9 cellular contexts compared by ENCODE assay signal in genomic region chr12:79687711-79688270, GRCh38. TPM values are rescaled to one million over a fixed set of nuclear protein-coding genes. Genes with fewer than 3 reads are reported as not detected.
DNase-seq lines count a peak whose midpoint lies in the region; ATAC-seq and TF ChIP-seq lines count a peak whose summit lies in the region.
"Had no signal": no experiment of that assay in that cellular context is flagged by ENCODE, and none has a peak within 500 bp of the region (broad histone marks: within the 10 kb centered on the region; RNA-seq: fewer than 3 reads in every experiment).

No MANE protein-coding gene starts in this region.

- in situ Hi-C loops in GM13977 (cut with MboI; ENCODE audit: low pct_unique_long_range_greater_than_20kb, low sequenced_read_pairs, unreplicated experiment): no loop called here

- no peaks in the 10 kb centered on the region for H3K36me3 ChIP-seq in adrenal gland (replicated peaks in 1 of 2)

- POLR2A ChIA-PET in AG04449 (lab: Yijun Ruan, JAX): interaction anchor here (0.6 kb wide), 1 partner anchor 102 kb away, joined by 3 read pairs; no protein-coding TSS in a partner anchor

- H3K4me3 Mint-ChIP-seq in mesothelial cell of epicardium: peak overlapping the region; percentile 86

- CTCF ChIA-PET in AG04449 (lab: Yijun Ruan, JAX): interaction anchor here (0.8 to 1.1 kb wide), 3 partner anchors 134 to 268 kb away, joined by 3 to 6 read pairs (median 4); no protein-coding TSS in a partner anchor

- peaks cover 4 to 38% of the 10 kb centered on the region in 2 donors for H3K4me1 ChIP-seq in adrenal gland (replicated peaks in 1 of 2)

- H3K9me3 ChIP-seq in adrenal gland (replicated peaks in 1 of 3): no peaks in the 10 kb centered on the region

- peak overlapping the region; percentile 92 for H3K27ac Mint-ChIP-seq in mesothelial cell of epicardium

- 61 to 76% (median 72%) methylated on average over 3 of the region's 3 CpGs for WGBS in adrenal gland, 4 donors

- H3K27me3 Mint-ChIP-seq in mesothelial cell of epicardium (ENCODE audit: low read depth): no peaks in the 10 kb centered on the region

- intact Hi-C loops in adrenal gland (cut with DNase I): no loop called here

- H3K36me3 Mint-ChIP-seq in mesothelial cell of epicardium: no peaks in the 10 kb centered on the region

- H3K4me1 Mint-ChIP-seq in mesothelial cell of epicardium: peaks cover 60% of the 10 kb centered on the region

- H3K9me3 Mint-ChIP-seq in mesothelial cell of epicardium: no peaks in the 10 kb centered on the region

- H3K27ac ChIP-seq in adrenal gland: no peak overlapping the region

- H3K27me3 ChIP-seq in adrenal gland: no peaks in the 10 kb centered on the region

- no peak for DNase-seq in AG04449 (ENCODE audit: low read depth, low spot score)
- DNase-seq in HT-29 (ENCODE audit: low spot score): peak; percentile 41
- DNase-seq in cardiac fibroblast (ENCODE audit: low read depth in 2 of 2): peak in 1 of 2 donors; percentile 44
- DNase-seq in mesothelial cell of epicardium (ENCODE audit: low spot score in 2 of 2, unreplicated experiment in 2 of 2): no peak
- DNase-seq in GM13977 (ENCODE audit: low spot score): no peak
- no peak for DNase-seq in adrenal gland
- no peak for DNase-seq in NCI-H2081 (lab: John Stamatoyannopoulos, UW)
- DNase-seq: NCI-H1930 had no signal

- ATAC-seq in HG03196 (IDR thresholded peaks at IDR 0.05; ENCODE audit: unreplicated experiment): no peak

- TF ChIP-seq CTCF in AG04449 (IDR thresholded peaks at IDR 0.05; ENCODE audit: insufficient read depth, low read length, missing control alignments): no peak
- no peak for TF ChIP-seq CTCF in cardiac fibroblast (IDR thresholded peaks at IDR 0.05; ENCODE audit: low read depth, low read length)
- no peak for TF ChIP-seq CTCF in mesothelial cell of epicardium (IDR thresholded peaks at IDR 0.05; ENCODE audit: unreplicated experiment)
- TF ChIP-seq CTCF in GM13977 (IDR thresholded peaks at IDR 0.05; ENCODE audit: extremely low read depth, insufficient read depth, missing control alignments): no peak
- TF ChIP-seq CTCF in adrenal gland (IDR thresholded peaks at IDR 0.05): no peak

- no peak for TF ChIP-seq POLR2A in adrenal gland (IDR thresholded peaks at IDR 0.05)

- H3K4me3 ChIP-seq in AG04449 (ENCODE audit: low read depth, low read length) (peak overlapping the region; percentile 87), cardiac fibroblast (replicated peaks in 1 of 2; ENCODE audit: low read depth in 2 of 2, low read length in 2 of 2) (peak overlapping the region; percentile 1 to 75), adrenal gland (peak overlapping the region in 1 of 4 donors; percentile 95)

RNA-seq across cellular contexts. Expression of gene PAWR, which starts 3.0 kb away (rescaled TPM):
- total RNA-seq in HT-29 (2014; rRNA removed; shearing (Covaris generic)): 255 and 306 TPM in 2 replicates
- total RNA-seq in mesothelial cell of epicardium (205 to 229 TPM (median 211 TPM) in 3 replicates), adrenal gland (10 to 100 TPM; 15.1 to 63.7 (median 32.8) TPM)
- 10 to 100 TPM; 15.5 to 17.2 (median 16.5) TPM for polyA plus RNA-seq in adrenal gland
